16 cellular contexts compared by ENCODE assay signal in genomic region chr2:161710131-161710915, GRCh38.
A peak's percentile ranks its signal among the peaks of the same experiment; 100 is the strongest.
DNase-seq lines count a peak whose midpoint lies in the region; ATAC-seq and TF ChIP-seq lines count a peak whose summit lies in the region.
"Had no signal": no experiment of that assay in that cellular context is flagged by ENCODE, and none has a peak within 500 bp of the region (broad histone marks: within the 10 kb centered on the region; RNA-seq: fewer than 3 reads in every experiment).

No MANE protein-coding gene starts in this region.

- H3K4me1 ChIP-seq in osteoblast (ENCODE audit: insufficient read depth, low read length), result no peaks in the 10 kb centered on the region
- H3K4me1 ChIP-seq: breast epithelium had no signal

- H3K27ac ChIP-seq in osteoblast (ENCODE audit: low read depth, low read length), result no peak overlapping the region
- H3K27ac ChIP-seq: breast epithelium, thoracic aorta had no signal

- H3K27me3 ChIP-seq in osteoblast (ENCODE audit: insufficient read depth, low read length), result no peaks in the 10 kb centered on the region
- H3K27me3 ChIP-seq: breast epithelium had no signal

- no peaks in the 10 kb centered on the region for H3K9me3 ChIP-seq in osteoblast (ENCODE audit: low read depth, low read length)
- H3K9me3 ChIP-seq: breast epithelium, thoracic aorta had no signal

- H3K4me3 ChIP-seq in cardiac fibroblast (replicated peaks in 1 of 2; ENCODE audit: low read depth in 2 of 2, low read length in 2 of 2) (no peak overlapping the region), osteoblast (ENCODE audit: insufficient read depth, low read length) (no peak overlapping the region)
- H3K4me3 ChIP-seq: thoracic aorta had no signal

- H4K20me1 ChIP-seq in osteoblast (ENCODE audit: insufficient read depth, low read length), result no peaks in the 10 kb centered on the region

- no peak overlapping the region for H2AFZ ChIP-seq in osteoblast (ENCODE audit: low read length)

- in situ Hi-C loops in G401 (cut with HindIII; ENCODE audit: low sequenced_read_pairs), result no loop called here

- no peaks in the 10 kb centered on the region for H3K79me2 ChIP-seq in osteoblast (ENCODE audit: insufficient read depth, low read length)

- H3K4me2 ChIP-seq in osteoblast (ENCODE audit: insufficient read depth, low read length), result peak overlapping the region; percentile 61

- DNase-seq in G401 (ENCODE audit: low spot score), result peak; percentile 45
- DNase-seq in NCI-H460 (ENCODE audit: extremely low read depth, low read depth), result peak; percentile 11
- peak; percentile 1 to 29 for DNase-seq in cardiac fibroblast (ENCODE audit: low read depth in 2 of 2)
- DNase-seq in osteoblast (ENCODE audit: insufficient read length, low spot score, missing footprints), result no peak
- DNase-seq in medulla oblongata (ENCODE audit: extremely low spot score), result no peak
- no peak for DNase-seq in NCI-H1092 treated with DMSO at 0.1 percent for 48 hours (lab: John Stamatoyannopoulos, UW)
- DNase-seq: activated naive CD4-positive, alpha-beta T cell treated with anti-CD3 and anti-CD28 coated beads for 36 hours; effector CD8-positive, alpha-beta T cell; foreskin melanocyte; naive thymus-derived CD4-positive, alpha-beta T cell; NCI-H748 treated with DMSO at 0.1 percent for 48 hours had no signal

- H3K36me3 ChIP-seq in osteoblast (ENCODE audit: insufficient read depth, low read length), result no peaks in the 10 kb centered on the region
- H3K36me3 ChIP-seq: breast epithelium, thoracic aorta had no signal

- TF ChIP-seq CTCF in cardiac fibroblast (IDR thresholded peaks at IDR 0.05; ENCODE audit: low read depth, low read length), result no peak
- TF ChIP-seq CTCF in osteoblast (IDR thresholded peaks at IDR 0.05; ENCODE audit: extremely low read depth, low read depth, low read length), result no peak

- ATAC-seq in HG03175 (IDR thresholded peaks at IDR 0.05; ENCODE audit: unreplicated experiment) (no peak), GM21515 (IDR thresholded peaks at IDR 0.05; ENCODE audit: unreplicated experiment) (no peak)
- ATAC-seq: naive thymus-derived CD4-positive, alpha-beta T cell; Right ventricle myocardium inferior had no signal

Comparison
In these comparisons a context has a peak if more than half of its experiments do, and no peak if none do; other contexts are left out.
1. DNase-seq: peak in G401 (single experiment), NCI-H460 (single experiment) and cardiac fibroblast (2 of 2); none in osteoblast (single experiment), medulla oblongata (single experiment) and NCI-H1092 treated with DMSO at 0.1 percent for 48 hours (single experiment).